Comparison of ENCODE assay signal across 14 cellular contexts in the genomic region with DNA sequence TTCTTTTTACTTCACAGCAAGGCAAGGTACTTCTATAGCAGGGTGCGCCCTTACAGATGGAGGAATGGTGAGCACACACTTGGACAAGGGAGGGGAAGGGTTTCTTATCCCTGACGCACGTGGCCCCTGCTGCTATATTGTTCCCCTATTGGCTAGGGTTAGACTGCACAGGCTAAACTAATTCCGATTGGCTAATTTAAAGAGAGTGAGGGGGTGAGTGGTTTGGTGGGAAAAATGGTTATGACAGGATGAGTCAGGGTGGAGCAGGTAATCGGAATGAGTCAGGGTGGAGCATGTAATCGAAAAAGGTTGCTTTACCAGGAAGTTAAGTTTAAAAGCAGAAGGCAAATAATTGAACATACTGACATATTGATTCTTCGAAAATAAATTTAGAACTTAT. TPM values are rescaled to one million over a fixed set of nuclear protein-coding genes. Genes with fewer than 3 reads are reported as not detected.
A peak's percentile ranks its signal among the peaks of the same experiment; 100 is the strongest.
DNase-seq lines count a peak whose midpoint lies in the region; ATAC-seq, FAIRE-seq and TF ChIP-seq lines count a peak whose summit lies in the region.
"Had no signal": no experiment of that assay in that cellular context is flagged by ENCODE, and none has a peak within 500 bp of the region (broad histone marks: within the 10 kb centered on the region; RNA-seq: fewer than 3 reads in every experiment).

No MANE protein-coding gene starts in this region.

- no peak for ATAC-seq in activated naive CD4-positive, alpha-beta T cell treated with anti-CD3 and anti-CD28 coated beads, Interleukin-2, amount 50 U/mL, for 72 hours
- ATAC-seq: Right ventricle myocardium inferior had no signal

- H4K20me1 ChIP-seq in astrocyte (ENCODE audit: insufficient read depth, low read length) (no peaks in the 10 kb centered on the region), osteoblast (ENCODE audit: insufficient read depth, low read length) (no peaks in the 10 kb centered on the region)

- DNase-seq in EL (peak; percentile 57), NCI-H226 (peak; percentile 92), astrocyte (ENCODE audit: low read depth) (peak; percentile 51), osteoblast (ENCODE audit: insufficient read length, low spot score, missing footprints) (no peak), ureter (ENCODE audit: low spot score) (no peak), ecto neural progenitor cell (ENCODE audit: low spot score) (no peak)
- DNase-seq in activated naive CD4-positive, alpha-beta T cell treated with anti-CD3 and anti-CD28 coated beads, Interleukin-2, amount 50 U/mL, for 72 hours (ENCODE audit: low spot score in 2 of 2) = no peak
- DNase-seq: C1 segment of cervical spinal cord, DND-41, NCI-H1436 treated with DMSO at 0.1 percent for 48 hours, NCI-H2029 treated with DMSO at 0.1 percent for 48 hours, NCI-H510A treated with DMSO at 0.1 percent for 48 hours, NCI-H82 had no signal

- peak overlapping the region; percentile 60 for H3K9ac ChIP-seq in astrocyte (ENCODE audit: low read length)

- H3K36me3 Mint-ChIP-seq in astrocyte (ENCODE audit: low read depth, unreplicated experiment) = no peaks in the 10 kb centered on the region
- H3K36me3 Mint-ChIP-seq in activated naive CD4-positive, alpha-beta T cell treated with anti-CD3 and anti-CD28 coated beads, Interleukin-2, amount 50 U/mL, for 72 hours = no peaks in the 10 kb centered on the region

- H2AFZ ChIP-seq in astrocyte (ENCODE audit: low read depth, low read length) (peak overlapping the region; percentile 57), osteoblast (ENCODE audit: low read length) (peak overlapping the region; percentile 69)

- H3K36me3 ChIP-seq in astrocyte (ENCODE audit: insufficient read depth, low read length) = no peaks in the 10 kb centered on the region
- H3K36me3 ChIP-seq in osteoblast (ENCODE audit: insufficient read depth, low read length) = no peaks in the 10 kb centered on the region

- H3K27me3 ChIP-seq in astrocyte (ENCODE audit: insufficient read depth, low read length) (no peaks in the 10 kb centered on the region), osteoblast (ENCODE audit: insufficient read depth, low read length) (no peaks in the 10 kb centered on the region)

- H3K4me1 Mint-ChIP-seq in astrocyte (ENCODE audit: low read depth, unreplicated experiment) = peaks cover 11% of the 10 kb centered on the region

- no peaks in the 10 kb centered on the region for H3K79me2 ChIP-seq in astrocyte (ENCODE audit: insufficient read depth, low read length)
- H3K79me2 ChIP-seq in osteoblast (ENCODE audit: insufficient read depth, low read length) = no peaks in the 10 kb centered on the region

- H3K9me3 ChIP-seq in astrocyte (ENCODE audit: insufficient read depth, low read depth, low read length) = no peaks in the 10 kb centered on the region
- no peaks in the 10 kb centered on the region for H3K9me3 ChIP-seq in osteoblast (ENCODE audit: low read depth, low read length)

- TF ChIP-seq CTCF in astrocyte (IDR thresholded peaks at IDR 0.05; ENCODE audit: insufficient read depth, low read depth, low read length) (no peak), osteoblast (IDR thresholded peaks at IDR 0.05; ENCODE audit: extremely low read depth, low read depth, low read length) (no peak)

- peak overlapping the region; percentile 24 for H3K4me3 ChIP-seq in astrocyte (ENCODE audit: insufficient read depth, low read depth, low read length)
- H3K4me3 ChIP-seq in osteoblast (ENCODE audit: insufficient read depth, low read length) = no peak overlapping the region

- H3K4me1 ChIP-seq in astrocyte (ENCODE audit: insufficient read depth, low read length) (peaks cover 12% of the 10 kb centered on the region), osteoblast (ENCODE audit: insufficient read depth, low read length) (peaks cover 6% of the 10 kb centered on the region)

- H3K27ac Mint-ChIP-seq in astrocyte (ENCODE audit: unreplicated experiment) = peak overlapping the region; percentile 77
- H3K27ac Mint-ChIP-seq in activated naive CD4-positive, alpha-beta T cell treated with anti-CD3 and anti-CD28 coated beads, Interleukin-2, amount 50 U/mL, for 72 hours = no peak overlapping the region

- FAIRE-seq in astrocyte (lab: Jason Lieb, UNC) = no peak

- H3K4me2 ChIP-seq in astrocyte (ENCODE audit: low read length) (peak overlapping the region; percentile 61), osteoblast (ENCODE audit: insufficient read depth, low read length) (peak overlapping the region; percentile 53)

- H3K4me3 Mint-ChIP-seq in astrocyte (ENCODE audit: unreplicated experiment) = no peak overlapping the region

- H3K27ac ChIP-seq in astrocyte (ENCODE audit: low read depth, low read length) (peak overlapping the region; percentile 86), osteoblast (ENCODE audit: low read depth, low read length) (peak overlapping the region; percentile 64)

- H3K9me3 Mint-ChIP-seq in astrocyte (ENCODE audit: unreplicated experiment) = no peaks in the 10 kb centered on the region
- H3K9me3 Mint-ChIP-seq in activated naive CD4-positive, alpha-beta T cell treated with anti-CD3 and anti-CD28 coated beads, Interleukin-2, amount 50 U/mL, for 72 hours = no peaks in the 10 kb centered on the region

- H3K27me3 Mint-ChIP-seq in astrocyte (ENCODE audit: low read depth, unreplicated experiment) = no peaks in the 10 kb centered on the region

RNA-seq across cellular contexts. Expression of a gene that starts 23.7 kb away (rescaled TPM):
- 87.6 and 88.5 TPM in 2 replicates for total RNA-seq in astrocyte
- 12.7 TPM in 2 replicates for total RNA-seq in osteoblast
- total RNA-seq in ureter = 82.8 TPM
- total RNA-seq in activated naive CD4-positive, alpha-beta T cell treated with anti-CD3 and anti-CD28 coated beads, Interleukin-2, amount 50 U/mL, for 72 hours = 10 to 100 TPM; 62.6 to 88.4 TPM

RNA-seq across cellular contexts. Expression of a gene that starts 45.1 kb away (rescaled TPM):
- total RNA-seq in astrocyte = 22.6 and 25.8 TPM in 2 replicates
- 29.2 and 31.1 TPM in 2 replicates for total RNA-seq in osteoblast
- total RNA-seq in ureter = 39.3 TPM
- total RNA-seq in activated naive CD4-positive, alpha-beta T cell treated with anti-CD3 and anti-CD28 coated beads, Interleukin-2, amount 50 U/mL, for 72 hours = 10 to 100 TPM; 13.7 to 15.1 TPM

Comparison
In these comparisons a context has a peak if more than half of its experiments do, and no peak if none do; other contexts are left out.
1. DNase-seq: peak in EL (single experiment), NCI-H226 (single experiment) and astrocyte (single experiment); none in osteoblast (single experiment), ureter (single experiment), ecto neural progenitor cell (single experiment) and activated naive CD4-positive, alpha-beta T cell treated with anti-CD3 and anti-CD28 coated beads, Interleukin-2, amount 50 U/mL, for 72 hours (0 of 2).